8 cellular contexts compared by ENCODE assay signal in genomic region chr17:39621523-39622379, GRCh38. TPM values are rescaled to one million over a fixed set of nuclear protein-coding genes. Genes with fewer than 3 reads are reported as not detected.
DNase-seq lines count a peak whose midpoint lies in the region; ATAC-seq and TF ChIP-seq lines count a peak whose summit lies in the region.

No MANE protein-coding gene starts in this region.

- no peaks in the 10 kb centered on the region for H3K9me2 ChIP-seq in Loucy (replicated peaks; ENCODE audit: low read depth, low read length)

- H3K27me3 ChIP-seq in BLaER1 (peaks cover 12% of the 10 kb centered on the region), Loucy (ENCODE audit: insufficient read depth, low read length, poor library complexity, severe bottlenecking) (no peaks in the 10 kb centered on the region)

- H3K27ac ChIP-seq in BLaER1, result no peak overlapping the region

- H3K27me3 Mint-ChIP-seq in activated T-helper 2 cell treated with anti-CD3 and anti-CD28 coated beads, Interferon-gamma antibody, Interleukin-2, Interleukin-4, amounts not matched to agents 10 μg/mL and 5 μg/mL and 100 μg/mL, durations not matched to agents 14 hours and 24 hours and 36 hours (ENCODE audit: low read depth), result peaks cover 42% of the 10 kb centered on the region

- H3K4me3 ChIP-seq in BLaER1 (no peak overlapping the region), Loucy (ENCODE audit: low read length, poor library complexity, severe bottlenecking) (peak overlapping the region; percentile 46)

- H3K9ac ChIP-seq in BLaER1, result no peak overlapping the region
- H3K9ac ChIP-seq in Loucy (ENCODE audit: low read depth, low read length, poor library complexity, severe bottlenecking), result peak overlapping the region; percentile 36

- no peaks in the 10 kb centered on the region for H3K36me3 Mint-ChIP-seq in activated T-helper 2 cell treated with anti-CD3 and anti-CD28 coated beads, Interferon-gamma antibody, Interleukin-2, Interleukin-4, amounts not matched to agents 10 μg/mL and 5 μg/mL and 100 μg/mL, durations not matched to agents 14 hours and 24 hours and 36 hours (ENCODE audit: low read depth)

- H3F3A ChIP-seq in Loucy (ENCODE audit: low read depth), result no peaks in the 10 kb centered on the region

- peak overlapping the region; percentile 48 for H3K27ac Mint-ChIP-seq in activated T-helper 2 cell treated with anti-CD3 and anti-CD28 coated beads, Interferon-gamma antibody, Interleukin-2, Interleukin-4, amounts not matched to agents 10 μg/mL and 5 μg/mL and 100 μg/mL, durations not matched to agents 14 hours and 24 hours and 36 hours

- DNase-seq in SHP77 (lab: John Stamatoyannopoulos, UW) (peak; percentile 80 to 89), fibroblast of the conjunctiva (ENCODE audit: low read depth) (peak; percentile 62), occipital lobe (lab: John Stamatoyannopoulos, UW) (peak; percentile 79), superior temporal gyrus (ENCODE audit: extremely low spot score) (peak; percentile 97)
- peak; percentile 85 for DNase-seq in activated T-helper 2 cell treated with anti-CD3 and anti-CD28 coated beads, Interferon-gamma antibody, Interleukin-2, Interleukin-4, amounts not matched to agents 10 μg/mL and 5 μg/mL and 100 μg/mL, durations not matched to agents 14 hours and 24 hours and 36 hours (ENCODE audit: low spot score)

- intact Hi-C loops in activated T-helper 2 cell treated with anti-CD3 and anti-CD28 coated beads, Interferon-gamma antibody, Interleukin-2, Interleukin-4, amounts not matched to agents 10 μg/mL and 5 μg/mL and 100 μg/mL, durations not matched to agents 14 hours and 24 hours and 36 hours (cut with micrococcal nuclease), result loop anchor here (1.0 to 10.0 kb wide), 6 partner anchors 47 to 359 kb away; partner anchors contain the start of genes PNMT, PSMD3 and ZPBP2

- peak; percentile 100 for TF ChIP-seq CTCF in Loucy (conservative IDR thresholded peaks at IDR 0.05; ENCODE audit: low read length)

- H3K4me1 ChIP-seq in BLaER1 (peaks cover 56% of the 10 kb centered on the region), Loucy (ENCODE audit: insufficient read depth, low read length, poor library complexity, severe bottlenecking) (peaks cover 25% of the 10 kb centered on the region)

- H3K4me1 Mint-ChIP-seq in activated T-helper 2 cell treated with anti-CD3 and anti-CD28 coated beads, Interferon-gamma antibody, Interleukin-2, Interleukin-4, amounts not matched to agents 10 μg/mL and 5 μg/mL and 100 μg/mL, durations not matched to agents 14 hours and 24 hours and 36 hours (ENCODE audit: low read depth), result peaks cover 18% of the 10 kb centered on the region

- peak overlapping the region; percentile 54 for H3K4me3 Mint-ChIP-seq in activated T-helper 2 cell treated with anti-CD3 and anti-CD28 coated beads, Interferon-gamma antibody, Interleukin-2, Interleukin-4, amounts not matched to agents 10 μg/mL and 5 μg/mL and 100 μg/mL, durations not matched to agents 14 hours and 24 hours and 36 hours (ENCODE audit: low read depth)

- H3K4me2 ChIP-seq in BLaER1 (peak overlapping the region; percentile 64), Loucy (ENCODE audit: low read depth, low read length, poor library complexity, severe bottlenecking) (peak overlapping the region; percentile 70)

- H3K36me3 ChIP-seq in BLaER1 (no peaks in the 10 kb centered on the region), Loucy (ENCODE audit: insufficient read depth, low read length) (no peaks in the 10 kb centered on the region)

- ATAC-seq in GM19351 (IDR thresholded peaks at IDR 0.05; ENCODE audit: unreplicated experiment), result peak; percentile 57

- no peaks in the 10 kb centered on the region for H3K9me3 ChIP-seq in BLaER1
- no peaks in the 10 kb centered on the region for H3K9me3 ChIP-seq in Loucy (ENCODE audit: insufficient read depth, low read depth, low read length)

- peak overlapping the region; percentile 86 for H2AFZ ChIP-seq in Loucy (ENCODE audit: low read length)

- H3K9me3 Mint-ChIP-seq in activated T-helper 2 cell treated with anti-CD3 and anti-CD28 coated beads, Interferon-gamma antibody, Interleukin-2, Interleukin-4, amounts not matched to agents 10 μg/mL and 5 μg/mL and 100 μg/mL, durations not matched to agents 14 hours and 24 hours and 36 hours, result no peaks in the 10 kb centered on the region

- H3K79me2 ChIP-seq in Loucy (ENCODE audit: insufficient read depth, low read length), result no peaks in the 10 kb centered on the region

- no peaks in the 10 kb centered on the region for H4K20me1 ChIP-seq in BLaER1
- H4K20me1 ChIP-seq in Loucy (ENCODE audit: insufficient read depth, low read length, poor library complexity, severe bottlenecking), result no peaks in the 10 kb centered on the region

RNA-seq across cellular contexts. Expression of gene PPP1R1B, which starts 5.0 kb away (rescaled TPM):
- total RNA-seq in activated T-helper 2 cell treated with anti-CD3 and anti-CD28 coated beads, Interferon-gamma antibody, Interleukin-2, Interleukin-4, amounts not matched to agents 10 μg/mL and 5 μg/mL and 100 μg/mL, durations not matched to agents 14 hours and 24 hours and 36 hours, result not detected in 2 replicates
- 8.1 TPM for total RNA-seq in occipital lobe

RNA-seq across cellular contexts. Expression of gene NEUROD2, which starts 14.0 kb away (rescaled TPM):
- total RNA-seq in activated T-helper 2 cell treated with anti-CD3 and anti-CD28 coated beads, Interferon-gamma antibody, Interleukin-2, Interleukin-4, amounts not matched to agents 10 μg/mL and 5 μg/mL and 100 μg/mL, durations not matched to agents 14 hours and 24 hours and 36 hours, result not detected in 2 replicates
- 70.3 TPM for total RNA-seq in occipital lobe

RNA-seq across cellular contexts. Expression of gene STARD3, which starts 15.2 kb away (rescaled TPM):
- 51.5 and 54.4 TPM in 2 replicates for total RNA-seq in activated T-helper 2 cell treated with anti-CD3 and anti-CD28 coated beads, Interferon-gamma antibody, Interleukin-2, Interleukin-4, amounts not matched to agents 10 μg/mL and 5 μg/mL and 100 μg/mL, durations not matched to agents 14 hours and 24 hours and 36 hours
- total RNA-seq in occipital lobe, result 16.2 TPM

RNA-seq across cellular contexts. Expression of gene TCAP, which starts 43.4 kb away (rescaled TPM):
- 0.76 and 0.87 TPM in 2 replicates for total RNA-seq in activated T-helper 2 cell treated with anti-CD3 and anti-CD28 coated beads, Interferon-gamma antibody, Interleukin-2, Interleukin-4, amounts not matched to agents 10 μg/mL and 5 μg/mL and 100 μg/mL, durations not matched to agents 14 hours and 24 hours and 36 hours
- total RNA-seq in occipital lobe, result 0.47 TPM

RNA-seq across cellular contexts. Expression of gene PNMT, which starts 46.5 kb away (rescaled TPM):
- total RNA-seq in activated T-helper 2 cell treated with anti-CD3 and anti-CD28 coated beads, Interferon-gamma antibody, Interleukin-2, Interleukin-4, amounts not matched to agents 10 μg/mL and 5 μg/mL and 100 μg/mL, durations not matched to agents 14 hours and 24 hours and 36 hours, result not detected in 2 replicates
- total RNA-seq in occipital lobe, result 2.2 TPM

Comparison
In these comparisons a context has a peak if more than half of its experiments do, and no peak if none do; other contexts are left out.
1. RNA of gene NEUROD2, which starts 14.0 kb away (total RNA-seq): 70.3 TPM in occipital lobe (single experiment); not detected in activated T-helper 2 cell treated with anti-CD3 and anti-CD28 coated beads, Interferon-gamma antibody, Interleukin-2, Interleukin-4, amounts not matched to agents 10 μg/mL and 5 μg/mL and 100 μg/mL, durations not matched to agents 14 hours and 24 hours and 36 hours; every median in the first group is over 10 times any median in the second.
2. Peak in every context shown above with its lines, with median percentiles within 50 percentile points of each other: DNase-seq.